In genomic region chr12:26192142-26192541, GRCh38 we compare ENCODE assay signal across 2 cellular contexts.
TF ChIP-seq lines count a peak whose summit lies in the region.

No MANE protein-coding gene starts in this region.

TF ChIP-seq in HepG2, 621 proteins besides CTCF, POLR2A, EP300 and RAD21:
- TF ChIP-seq ZNF841 (CRISPR knock-in tag; IDR thresholded peaks at IDR 0.05; ENCODE audit: borderline replicate concordance) (no peak), CREB1 (IDR thresholded peaks at IDR 0.05) (peak; percentile 33; the same call in 1 of the 2 replicates), CREB1 (CRISPR knock-in tag; IDR thresholded peaks at IDR 0.05) (no peak), TAF1 (CRISPR knock-in tag; IDR thresholded peaks at IDR 0.05) (no peak), ATF7 (IDR thresholded peaks at IDR 0.05) (peak; percentile 87), ATF7 (CRISPR knock-in tag; IDR thresholded peaks at IDR 0.05) (no peak), EZH2 (conservative IDR thresholded peaks at IDR 0.05; ENCODE audit: low read depth, low read length) (0 out of 2 replicates have a peak, but pooled peaks have one; percentile 50), ZNF749 (CRISPR knock-in tag; IDR thresholded peaks at IDR 0.05; ENCODE audit: borderline replicate concordance) (no peak), ZBTB49 (CRISPR knock-in tag; IDR thresholded peaks at IDR 0.05; ENCODE audit: borderline replicate concordance) (no peak), ZKSCAN5 (CRISPR knock-in tag; IDR thresholded peaks at IDR 0.05) (no peak), ZNF709 (CRISPR knock-in tag; IDR thresholded peaks at IDR 0.05) (no peak), SIX1 (CRISPR knock-in tag; IDR thresholded peaks at IDR 0.05; ENCODE audit: borderline replicate concordance) (no peak), THYN1 (CRISPR knock-in tag; IDR thresholded peaks at IDR 0.05; ENCODE audit: borderline replicate concordance, low read depth) (no peak)

TF ChIP-seq in GM12878, 131 proteins besides CTCF, POLR2A, EP300 and RAD21:
- TF ChIP-seq REST (IDR thresholded peaks at IDR 0.05; ENCODE audit: low read depth, low read length) = no peak
- TF ChIP-seq ATF7 (IDR thresholded peaks at IDR 0.05; ENCODE audit: low read depth) = peak; percentile 45; the same call in 1 of the 2 replicates
